Comparison of ENCODE assay signal across 21 cellular contexts in the genomic region with DNA sequence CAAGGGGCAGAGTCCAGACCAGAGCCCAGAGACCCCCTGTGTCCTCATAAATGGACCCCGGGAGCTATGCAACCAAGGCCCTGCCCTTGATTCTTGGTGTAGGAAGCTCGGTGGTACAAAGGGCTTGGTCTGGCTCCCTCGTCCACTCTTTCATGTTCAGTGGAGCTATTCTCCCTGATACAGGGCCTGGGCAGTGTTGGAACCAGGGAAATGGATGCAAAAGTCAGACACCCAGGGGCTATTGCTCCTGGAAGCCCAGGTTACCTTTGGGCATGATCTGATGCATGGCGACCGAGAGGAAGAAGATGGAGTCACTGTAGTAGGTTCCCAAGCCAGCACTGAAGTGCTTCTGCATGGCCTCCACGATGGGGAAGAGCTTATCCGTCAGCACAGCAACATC. TPM values are rescaled to one million over a fixed set of nuclear protein-coding genes. Genes with fewer than 3 reads are reported as not detected.
DNase-seq lines count a peak whose midpoint lies in the region; ATAC-seq and TF ChIP-seq lines count a peak whose summit lies in the region.
"Had no signal": no experiment of that assay in that cellular context is flagged by ENCODE, and none has a peak within 500 bp of the region (broad histone marks: within the 10 kb centered on the region; RNA-seq: fewer than 3 reads in every experiment).

No MANE protein-coding gene starts in this region.

- H3K9me3 Mint-ChIP-seq in T-cell (no peaks in the 10 kb centered on the region), neural crest cell (peaks cover 3% of the 10 kb centered on the region)
- H3K9me3 Mint-ChIP-seq: activated naive CD8-positive, alpha-beta T cell treated with anti-CD3 and anti-CD28 coated beads, Interleukin-2, amount 10 ng/mL, durations not matched to agents 7 days and 5 days had no signal

- H3K9me3 ChIP-seq in upper lobe of right lung, result no peaks in the 10 kb centered on the region
- H3K9me3 ChIP-seq: BE2C, gastrocnemius medialis, pancreas had no signal

- H3K27ac Mint-ChIP-seq in T-cell, result peak overlapping the region; percentile 18 to 37
- peak overlapping the region; percentile 67 for H3K27ac Mint-ChIP-seq in neural crest cell (ENCODE audit: unreplicated experiment)
- H3K27ac Mint-ChIP-seq: nephron had no signal

- no peak overlapping the region for H3K27ac ChIP-seq in upper lobe of right lung
- H3K27ac ChIP-seq: dorsolateral prefrontal cortex, gastrocnemius medialis, pancreas had no signal

- TF ChIP-seq CTCF in neural crest cell (conservative IDR thresholded peaks at IDR 0.05) (no peak), upper lobe of right lung (IDR thresholded peaks at IDR 0.05) (no peak)

- H3K27me3 Mint-ChIP-seq in T-cell (no peaks in the 10 kb centered on the region), neural crest cell (ENCODE audit: low read depth) (no peaks in the 10 kb centered on the region)
- H3K27me3 Mint-ChIP-seq: activated naive CD8-positive, alpha-beta T cell treated with anti-CD3 and anti-CD28 coated beads, Interleukin-2, amount 10 ng/mL, durations not matched to agents 7 days and 5 days had no signal

- peaks cover 22% of the 10 kb centered on the region for H3K4me1 ChIP-seq in upper lobe of right lung
- H3K4me1 ChIP-seq: pancreas had no signal

- intact Hi-C loops in upper lobe of right lung (cut with DNase I), result no loop called here

- H3K4me1 Mint-ChIP-seq in T-cell (peaks cover 15 to 19% (median 16%) of the 10 kb centered on the region in 3 donors), neural crest cell (peaks cover 5% of the 10 kb centered on the region)

- no peaks in the 10 kb centered on the region for H3K36me3 ChIP-seq in upper lobe of right lung
- H3K36me3 ChIP-seq: BE2C, gastrocnemius medialis, pancreas had no signal

- DNase-seq in activated effector memory CD4-positive, alpha-beta T cell treated with anti-CD3 and anti-CD28 coated beads, Interleukin-2, amount 50 U/mL, for 16 hours, result peak; percentile 14
- no peak for DNase-seq in activated effector memory CD4-positive, alpha-beta T cell treated with Interleukin-2 at 50 U/mL for 16 hours
- DNase-seq in T-cell, result no peak
- DNase-seq in neural crest cell (ENCODE audit: low read depth, low spot score), result no peak
- DNase-seq in upper lobe of right lung, result peak; percentile 30
- DNase-seq in SHP77 (lab: John Stamatoyannopoulos, UW), result no peak
- DNase-seq: central memory CD4-positive, alpha-beta T cell; gastrocnemius medialis; NCI-H1417 treated with DMSO at 0.1 percent for 48 hours; NCI-H2081 treated with DMSO at 0.1 percent for 48 hours; NCI-H226; stimulated activated CD4-positive, alpha-beta T cell treated with anti-CD3 and anti-CD28 coated beads, Interleukin-4, amount 100 ng/mL, for 24 hours; stimulated activated naive CD4-positive, alpha-beta T cell had no signal

- CTCF ChIA-PET in T-cell (lab: Charles Lee), result no interaction called here

- ATAC-seq in T-cell (replicated peaks in 1 of 4), result no peak
- ATAC-seq in upper lobe of right lung, result no peak
- no peak for ATAC-seq in GM18498 (IDR thresholded peaks at IDR 0.05; ENCODE audit: unreplicated experiment)
- ATAC-seq in GM19467 (IDR thresholded peaks at IDR 0.05; ENCODE audit: unreplicated experiment), result no peak
- ATAC-seq: gastrocnemius medialis, pancreas, right cardiac atrium had no signal

- H3K4me3 ChIP-seq in upper lobe of right lung, result no peak overlapping the region
- H3K4me3 ChIP-seq: dorsolateral prefrontal cortex, gastrocnemius medialis, pancreas had no signal

- no peaks in the 10 kb centered on the region for H3K27me3 ChIP-seq in upper lobe of right lung
- H3K27me3 ChIP-seq: BE2C, dorsolateral prefrontal cortex, gastrocnemius medialis, pancreas had no signal

- H3K4me3 Mint-ChIP-seq in T-cell, result peak overlapping the region in 1 of 3 donors; percentile 13
- no peak overlapping the region for H3K4me3 Mint-ChIP-seq in neural crest cell
- H3K4me3 Mint-ChIP-seq: activated naive CD8-positive, alpha-beta T cell treated with anti-CD3 and anti-CD28 coated beads, Interleukin-2, amount 10 ng/mL, durations not matched to agents 7 days and 5 days; nephron had no signal

- H3K36me3 Mint-ChIP-seq in T-cell, result peaks cover 22% of the 10 kb centered on the region
- peaks cover 12% of the 10 kb centered on the region for H3K36me3 Mint-ChIP-seq in neural crest cell (ENCODE audit: low read depth)

- POLR2A ChIA-PET in T-cell (lab: Charles Lee), result no interaction called here

RNA-seq across cellular contexts. Expression of a gene that starts 44.5 kb away (rescaled TPM):
- total RNA-seq in T-cell, result 1 to 10 TPM; 4.6 to 9.1 (median 5.7) TPM
- 41.1 and 41.2 TPM in 2 replicates for total RNA-seq in neural crest cell
- total RNA-seq in upper lobe of right lung, result 9.8 TPM

Comparison
In these comparisons a context has a peak if more than half of its experiments do, and no peak if none do; other contexts are left out.
1. DNase-seq: peak in activated effector memory CD4-positive, alpha-beta T cell treated with anti-CD3 and anti-CD28 coated beads, Interleukin-2, amount 50 U/mL, for 16 hours (single experiment) and upper lobe of right lung (single experiment); none in activated effector memory CD4-positive, alpha-beta T cell treated with Interleukin-2 at 50 U/mL for 16 hours (single experiment), T-cell (0 of 34), neural crest cell (single experiment) and SHP77 (0 of 2).